ENCODE assay signal across 9 cellular contexts in the genomic region with DNA sequence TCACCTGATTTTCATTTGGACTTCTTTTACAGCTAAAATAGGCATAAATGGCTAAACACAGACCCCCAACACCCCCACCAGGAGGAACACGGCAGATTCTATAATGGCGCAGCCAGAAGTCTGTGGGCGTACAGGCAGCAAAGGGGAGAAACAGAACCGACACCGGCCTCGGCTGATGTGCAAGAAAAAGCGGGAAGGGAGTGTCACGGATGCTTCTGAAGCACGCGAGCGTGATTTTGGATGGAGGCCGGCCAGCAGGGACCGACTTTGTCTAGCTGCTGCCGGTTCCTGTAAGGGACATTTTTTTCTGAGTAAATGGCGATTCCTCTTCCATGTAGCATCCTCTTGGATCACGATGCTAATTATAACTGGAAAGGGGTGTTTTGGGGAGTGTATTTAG. TPM values are rescaled to one million over a fixed set of nuclear protein-coding genes. Genes with fewer than 3 reads are reported as not detected.
"Had no signal": no experiment of that assay in that cellular context is flagged by ENCODE, and none has a peak within 500 bp of the region (broad histone marks: within the 10 kb centered on the region; RNA-seq: fewer than 3 reads in every experiment).

No MANE protein-coding gene starts in this region.

- DNase-seq: GDM1, GF-D8 had no signal

- H3K4me3 ChIP-seq: GM12878 had no signal

- ATAC-seq: GM12878 had no signal

- FAIRE-seq: G401.6, GM12878, GM12891, GM12892, GM18507, GM19239 had no signal

RNA-seq across cellular contexts. Expression of a gene that starts 24.9 kb away (rescaled TPM):
- total RNA-seq: G401, GM12878 had no signal
- polyA plus RNA-seq: GM12878 had no signal
